In the genomic region with DNA sequence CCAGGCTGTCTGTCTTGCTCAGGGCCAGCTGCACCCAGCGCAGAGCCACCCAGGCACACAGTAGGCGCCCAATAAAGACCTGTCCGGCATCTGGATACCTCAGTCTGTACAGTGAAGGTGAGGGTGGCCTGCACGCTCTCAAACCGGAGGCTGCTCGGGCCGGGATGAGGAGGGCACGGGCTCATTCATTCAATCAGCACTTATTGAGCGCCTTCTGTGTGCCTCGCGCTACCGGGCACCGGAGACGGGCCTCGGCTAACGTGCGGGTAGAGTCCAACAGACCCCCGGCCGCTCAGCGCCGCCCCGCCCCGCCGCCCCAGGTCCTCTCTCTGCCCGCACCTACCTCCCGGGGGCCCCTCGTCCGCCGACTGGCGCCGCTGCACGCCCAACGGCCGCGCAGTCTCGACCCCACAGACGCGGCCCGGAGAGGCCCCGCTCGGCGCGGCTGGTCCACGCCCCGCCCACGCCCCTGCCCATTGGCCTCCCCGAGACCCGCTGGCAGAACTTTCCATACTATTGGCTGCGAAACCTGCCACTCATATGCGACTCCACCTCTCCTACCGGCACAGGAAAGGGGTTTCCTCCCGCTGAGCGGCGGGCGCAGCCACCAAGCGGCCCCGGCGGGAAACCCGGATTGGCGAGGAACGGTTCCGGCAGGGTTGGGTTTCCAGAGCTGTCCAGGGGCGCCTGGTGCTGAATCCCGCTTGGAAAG, we compare ENCODE assay signal across 8 cellular contexts. TPM values are rescaled to one million over a fixed set of nuclear protein-coding genes. Genes with fewer than 3 reads are reported as not detected.
DNase-seq lines count a peak whose midpoint lies in the region; ATAC-seq and TF ChIP-seq lines count a peak whose summit lies in the region.

A gene with protein sequence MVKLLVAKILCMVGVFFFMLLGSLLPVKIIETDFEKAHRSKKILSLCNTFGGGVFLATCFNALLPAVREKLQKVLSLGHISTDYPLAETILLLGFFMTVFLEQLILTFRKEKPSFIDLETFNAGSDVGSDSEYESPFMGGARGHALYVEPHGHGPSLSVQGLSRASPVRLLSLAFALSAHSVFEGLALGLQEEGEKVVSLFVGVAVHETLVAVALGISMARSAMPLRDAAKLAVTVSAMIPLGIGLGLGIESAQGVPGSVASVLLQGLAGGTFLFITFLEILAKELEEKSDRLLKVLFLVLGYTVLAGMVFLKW (minus strand): TSS at position 416 of the 712 bp plus-strand sequence. CDS start 2,760 bp downstream, outside the sequence.

- peaks cover 0 to 45% (median 30%) of the 10 kb centered on the region in 6 donors for H3K4me1 ChIP-seq in spleen

- H3K4me3 ChIP-seq in AG09309 (ENCODE audit: control insufficient read depth, low read depth, low read length) (peak within 1 kb of the TSS; percentile 89), spleen (peak within 1 kb of the TSS; percentile 82 to 100 (median 94))

- ATAC-seq in GM19025 (IDR thresholded peaks at IDR 0.05; ENCODE audit: low read depth, unreplicated experiment): peak; percentile 95
- ATAC-seq in HG03280 (IDR thresholded peaks at IDR 0.05; ENCODE audit: unreplicated experiment): peak; percentile 93

- H3K9me3 ChIP-seq in spleen: peaks cover 0 to 8% (median 0%) of the 10 kb centered on the region in 8 donors

- intact Hi-C loops in spleen (cut with DNase I; ENCODE audit: low total_unique reads): no loop called here

- TF ChIP-seq POLR2A in spleen (IDR thresholded peaks at IDR 0.05): no peak

- WGBS in spleen, 5 donors: 1 to 2% (median 1%) methylated on average over 10 to 64 of the region's 64 CpGs

- no peak within 1 kb of the TSS for H3K27ac ChIP-seq in caudate nucleus (ENCODE audit: low read depth, low read length)
- H3K27ac ChIP-seq in spleen: peak within 1 kb of the TSS; percentile 63 to 89 (median 79)

- peaks cover 0 to 28% (median 23%) of the 10 kb centered on the region in 6 donors for H3K36me3 ChIP-seq in spleen

- peaks cover 0 to 13% (median 0%) of the 10 kb centered on the region in 7 donors for H3K27me3 ChIP-seq in spleen (replicated peaks in 1 of 7)

- no peak for TF ChIP-seq CTCF in AG09309 (IDR thresholded peaks at IDR 0.05; ENCODE audit: control insufficient read depth, insufficient read depth, low read depth, low read length, missing control alignments)
- peak; percentile 13 to 62 (median 44) for TF ChIP-seq CTCF in spleen (IDR thresholded peaks at IDR 0.05 in 8 of 11, conservative IDR thresholded peaks at IDR 0.05 in 3 of 11)

- DNase-seq in AG09309 (ENCODE audit: low read depth) (peak; percentile 97), NCI-H446 (lab: John Stamatoyannopoulos, UW) (peak; percentile 97 to 99), caudate nucleus (lab: John Stamatoyannopoulos, UW) (peak; percentile 83 to 98 (median 96)), inferior parietal cortex (ENCODE audit: extremely low spot score) (peak; percentile 98), spleen (peak; percentile 97)
- DNase-seq in activated CD4-positive, CD25-positive, alpha-beta regulatory T cell (lab: John Stamatoyannopoulos, UW): peak; percentile 93 to 99 (median 96)

RNA-seq across cellular contexts. Expression of the gene that starts here (rescaled TPM):
- total RNA-seq in spleen: 10 to 100 TPM; 20.3 to 33.3 (median 26.7) TPM
- polyA plus RNA-seq in spleen: 10 to 100 TPM; 19.1 to 42.6 (median 29.3) TPM
